In genomic region chr4:69214716-69215115, GRCh38 we compare ENCODE assay signal across 21 cellular contexts. TPM values are rescaled to one million over a fixed set of nuclear protein-coding genes. Genes with fewer than 3 reads are reported as not detected.
DNase-seq lines count a peak whose midpoint lies in the region; ATAC-seq, FAIRE-seq and TF ChIP-seq lines count a peak whose summit lies in the region.
"Had no signal": no experiment of that assay in that cellular context is flagged by ENCODE, and none has a peak within 500 bp of the region (broad histone marks: within the 10 kb centered on the region; RNA-seq: fewer than 3 reads in every experiment).

Gene UGT2B11 (minus strand): TSS chr4:69214748. CDS start chr4:69214722, 26 bp downstream.

- no peak for ATAC-seq in upper lobe of right lung
- ATAC-seq: HCT116 had no signal

- H3K4me3 ChIP-seq in small intestine (ENCODE audit: low read depth in 1 of 2, low read length in 2 of 2) (no peak within 1 kb of the TSS), upper lobe of right lung (no peak within 1 kb of the TSS)
- H3K4me3 ChIP-seq: BLaER1, GM23248 had no signal

- WGBS in small intestine, 3 donors: 40 to 48% (median 45%) methylated on average over 3 of the region's 3 CpGs

- H3K9me3 ChIP-seq in small intestine (ENCODE audit: control insufficient read depth, low read depth) (no peaks in the 10 kb centered on the region), upper lobe of right lung (no peaks in the 10 kb centered on the region)
- H3K9me3 ChIP-seq: BLaER1, Caco-2 had no signal

- DNase-seq in SHP77 (lab: John Stamatoyannopoulos, UW): peak; percentile 1 to 11
- no peak for DNase-seq in SHP77 treated with DMSO at 0.1 percent for 48 hours (lab: John Stamatoyannopoulos, UW)
- DNase-seq in DMS53 treated with DMSO at 0.1 percent for 48 hours (lab: John Stamatoyannopoulos, UW; ENCODE audit: unreplicated experiment): peak; percentile 32
- DNase-seq in NCI-H510A (lab: John Stamatoyannopoulos, UW): peak; percentile 45
- DNase-seq in small intestine: peak; percentile 1
- no peak for DNase-seq in GM19240 (ENCODE audit: insufficient read length, low spot score)
- DNase-seq in upper lobe of right lung: no peak
- DNase-seq in AML-193 (lab: John Stamatoyannopoulos, UW): no peak
- DNase-seq: Caco-2; CD8-positive, alpha-beta memory T cell; DND-41; GDM1; GM23248; IMR-90; KBM-7 had no signal

- H3K27me3 ChIP-seq in small intestine (ENCODE audit: control insufficient read depth in 2 of 2, insufficient read depth in 2 of 2, low read length in 2 of 2) (no peaks in the 10 kb centered on the region), upper lobe of right lung (no peaks in the 10 kb centered on the region)
- H3K27me3 ChIP-seq: BLaER1 had no signal

- TF ChIP-seq CTCF in upper lobe of right lung (IDR thresholded peaks at IDR 0.05): no peak

- no peak within 1 kb of the TSS for H3K27ac ChIP-seq in small intestine (ENCODE audit: low read depth in 1 of 2, low read length in 1 of 2)
- no peak within 1 kb of the TSS for H3K27ac ChIP-seq in upper lobe of right lung
- H3K27ac ChIP-seq: BLaER1, GM23248 had no signal

- H3K4me1 ChIP-seq in small intestine (ENCODE audit: control insufficient read depth in 2 of 2, insufficient read depth in 1 of 2, low read depth in 1 of 2, low read length in 1 of 2) (no peaks in the 10 kb centered on the region), upper lobe of right lung (no peaks in the 10 kb centered on the region)
- H3K4me1 ChIP-seq: BLaER1 had no signal

- intact Hi-C loops in upper lobe of right lung (cut with DNase I): no loop called here

- H3K36me3 ChIP-seq in small intestine (ENCODE audit: control insufficient read depth in 2 of 2, insufficient read depth in 2 of 2, low read length in 2 of 2) (no peaks in the 10 kb centered on the region), upper lobe of right lung (no peaks in the 10 kb centered on the region)
- H3K36me3 ChIP-seq: BLaER1 had no signal

- no peak for FAIRE-seq in small intestine (lab: Jason Lieb, UNC)
- FAIRE-seq: A204.1, GM12892, GM19239, H54 had no signal

RNA-seq across cellular contexts. Expression of gene UGT2B11, which starts in this region (rescaled TPM):
- 1 to 10 TPM in 1 of 3 donors, not detected in 2; 1.1 TPM for polyA plus RNA-seq in small intestine
- total RNA-seq in upper lobe of right lung: not detected
- total RNA-seq: Caco-2; CD8-positive, alpha-beta memory T cell; GM23248; IMR-90 had no signal
- polyA plus RNA-seq: CD8-positive, alpha-beta memory T cell; GM23248; IMR-90 had no signal

Comparison
In these comparisons a context has a peak if more than half of its experiments do, and no peak if none do; other contexts are left out.
1. DNase-seq: peak in SHP77 (2 of 2), DMS53 treated with DMSO at 0.1 percent for 48 hours (single experiment), NCI-H510A (single experiment) and small intestine (single experiment); none in SHP77 treated with DMSO at 0.1 percent for 48 hours (single experiment), GM19240 (single experiment), upper lobe of right lung (single experiment) and AML-193 (0 of 2).